In the genomic region with DNA sequence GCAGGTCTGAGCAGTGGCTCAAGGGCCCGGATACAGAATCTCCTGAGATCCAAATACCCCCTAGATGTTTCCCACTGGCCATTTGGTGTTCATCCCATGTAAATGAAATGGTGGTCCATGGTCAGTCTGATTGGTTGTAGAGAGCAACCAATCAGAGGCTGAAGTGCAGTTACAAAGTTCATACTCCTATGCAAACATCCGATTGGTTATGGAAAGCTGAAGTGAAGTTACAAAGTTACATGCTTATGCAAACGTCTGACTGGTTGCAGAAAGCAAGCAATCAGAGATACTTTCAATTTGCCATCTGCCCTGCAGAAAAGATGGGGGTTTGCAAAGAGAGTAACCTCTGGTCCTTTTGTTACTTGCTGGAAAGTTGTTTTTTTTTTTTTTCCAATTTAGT, we compare ENCODE assay signal across 15 cellular contexts.
DNase-seq lines count a peak whose midpoint lies in the region; ATAC-seq, FAIRE-seq and TF ChIP-seq lines count a peak whose summit lies in the region.
"Had no signal": no experiment of that assay in that cellular context is flagged by ENCODE, and none has a peak within 500 bp of the region (broad histone marks: within the 10 kb centered on the region; RNA-seq: fewer than 3 reads in every experiment).

No MANE protein-coding gene starts in this region.

- no peak overlapping the region for H3K4ac ChIP-seq in mesendoderm (ENCODE audit: low read depth, low read length)

- no peaks in the 10 kb centered on the region for H3K36me3 ChIP-seq in mesendoderm (ENCODE audit: control insufficient read depth, insufficient read depth, low read length)
- no peaks in the 10 kb centered on the region for H3K36me3 ChIP-seq in vagina
- H3K36me3 ChIP-seq: BE2C had no signal

- no peak for TF ChIP-seq POLR2A in H54 (IDR thresholded peaks at IDR 0.05; ENCODE audit: low read depth, low read length)
- TF ChIP-seq POLR2A in vagina (IDR thresholded peaks at IDR 0.05): no peak

- no peak overlapping the region for H3K18ac ChIP-seq in mesendoderm (ENCODE audit: low read length)

- no peaks in the 10 kb centered on the region for H3K9me3 ChIP-seq in vagina
- H3K9me3 ChIP-seq: BE2C had no signal

- FAIRE-seq in H54 (lab: Jason Lieb, UNC): peak; percentile 48
- FAIRE-seq: A204.1 had no signal

- H3K27me3 ChIP-seq in mesendoderm (ENCODE audit: insufficient read depth, low read length, poor library complexity) (no peaks in the 10 kb centered on the region), vagina (no peaks in the 10 kb centered on the region)
- H3K27me3 ChIP-seq: BE2C had no signal

- H4K5ac ChIP-seq in mesendoderm (ENCODE audit: low read length): no peak overlapping the region

- H3K79me2 ChIP-seq in mesendoderm (ENCODE audit: control insufficient read depth, insufficient read depth, low read length): no peaks in the 10 kb centered on the region

- H4K8ac ChIP-seq in mesendoderm (ENCODE audit: low read depth, low read length): peak overlapping the region; percentile 76

- H2BK5ac ChIP-seq in mesendoderm (ENCODE audit: low read length): no peak overlapping the region

- no peak overlapping the region for H2BK15ac ChIP-seq in mesendoderm (replicated peaks; ENCODE audit: low read depth)

- no peak overlapping the region for H3K27ac ChIP-seq in mesendoderm (ENCODE audit: low read depth, low read length)
- no peak overlapping the region for H3K27ac ChIP-seq in vagina
- H3K27ac ChIP-seq: C4-2B had no signal

- no peak overlapping the region for H2AK5ac ChIP-seq in mesendoderm (ENCODE audit: low read length)

- no peak for DNase-seq in H54 (ENCODE audit: insufficient read length, low spot score)
- DNase-seq in OCI-M1 (lab: John Stamatoyannopoulos, UW): peak; percentile 22
- no peak for DNase-seq in left lobe of liver (ENCODE audit: low spot score)
- no peak for DNase-seq in mesendoderm
- no peak for DNase-seq in NCI-H82 treated with DMSO at 0.1 percent for 48 hours (lab: John Stamatoyannopoulos, UW; ENCODE audit: unreplicated experiment)
- no peak for DNase-seq in vagina (ENCODE audit: extremely low spot score in 2 of 2)
- DNase-seq in SIG-M5 (lab: John Stamatoyannopoulos, UW): no peak
- no peak for DNase-seq in NCI-H1092 treated with DMSO at 0.1 percent for 48 hours (lab: John Stamatoyannopoulos, UW)
- DNase-seq: BE2C; CD4-positive, alpha-beta memory T cell; DMS53; GF-D8; H7 had no signal

- no peak overlapping the region for H3K56ac ChIP-seq in mesendoderm (ENCODE audit: low read length)

- WGBS in mesendoderm (ENCODE audit: extremely low coverage, insufficient coverage, low lambda C conversion rate): no CpG with 5 or more reads among the region's 3 CpGs

- no peaks in the 10 kb centered on the region for H3K4me1 ChIP-seq in mesendoderm (ENCODE audit: control insufficient read depth, low read depth, low read length)
- H3K4me1 ChIP-seq in vagina: no peaks in the 10 kb centered on the region

- no peak overlapping the region for H3K9ac ChIP-seq in mesendoderm (ENCODE audit: low read length)

- H3K4me3 ChIP-seq in mesendoderm (ENCODE audit: low read length) (no peak overlapping the region), vagina (no peak overlapping the region)

- no peak overlapping the region for H2BK120ac ChIP-seq in mesendoderm (ENCODE audit: low read depth, low read length)

- no peak overlapping the region for H3K23ac ChIP-seq in mesendoderm (ENCODE audit: low read length)

- peak; percentile 57 for ATAC-seq in left lobe of liver

- no peak overlapping the region for H3K4me2 ChIP-seq in mesendoderm (ENCODE audit: low read length)

- intact Hi-C loops in vagina (cut with DNase I): no loop called here

- no peaks in the 10 kb centered on the region for H3K79me1 ChIP-seq in mesendoderm (ENCODE audit: low read length)

- no peak for TF ChIP-seq CTCF in vagina (IDR thresholded peaks at IDR 0.05)
